In the genomic region with DNA sequence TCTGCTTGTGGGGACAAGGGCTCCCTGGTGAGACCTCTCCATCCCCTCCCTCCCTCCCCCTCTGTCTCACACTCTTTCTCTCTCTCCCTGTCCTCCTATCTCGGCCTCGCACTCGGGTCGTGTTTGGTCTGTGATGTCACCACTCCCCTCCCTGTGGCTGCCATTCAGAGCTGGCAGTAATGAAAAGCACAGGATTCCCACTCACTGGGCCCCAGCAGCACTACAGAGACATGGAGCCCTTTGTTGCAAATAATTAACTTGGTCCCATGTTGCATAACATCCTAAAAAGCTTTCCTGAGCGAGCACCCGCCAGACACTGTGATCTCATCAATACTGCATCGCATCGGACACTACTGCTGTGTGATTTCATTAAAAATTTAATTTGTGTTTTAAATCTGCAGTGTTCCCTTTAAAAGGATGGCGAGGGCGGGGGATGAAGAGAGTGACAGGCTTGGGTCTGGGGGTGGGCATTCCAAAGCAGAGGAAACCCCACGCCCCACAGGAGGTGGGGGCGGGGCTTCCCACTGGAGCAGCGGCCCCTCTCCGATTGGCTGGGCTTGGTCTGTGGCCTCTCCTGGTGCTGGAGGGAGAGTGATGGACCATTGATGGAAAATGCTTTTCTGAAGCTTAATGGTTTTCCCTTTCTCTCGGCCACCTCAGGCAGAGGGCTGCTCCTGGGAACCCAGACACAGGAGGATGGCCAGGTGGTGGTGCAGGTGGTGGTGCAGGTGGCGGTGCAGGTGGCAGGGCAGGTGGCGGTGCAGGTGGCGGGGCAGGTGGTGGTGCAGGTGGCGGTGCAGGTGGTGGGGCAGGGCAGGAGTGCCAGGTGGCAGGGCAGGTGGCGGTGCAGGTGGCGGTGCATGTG, we compare ENCODE assay signal across 21 cellular contexts. TPM values are rescaled to one million over a fixed set of nuclear protein-coding genes. Genes with fewer than 3 reads are reported as not detected.
A peak's percentile ranks its signal among the peaks of the same experiment; 100 is the strongest.
DNase-seq lines count a peak whose midpoint lies in the region; ATAC-seq, FAIRE-seq and TF ChIP-seq lines count a peak whose summit lies in the region.
"Had no signal": no experiment of that assay in that cellular context is flagged by ENCODE, and none has a peak within 500 bp of the region (broad histone marks: within the 10 kb centered on the region; RNA-seq: fewer than 3 reads in every experiment).

No MANE protein-coding gene starts in this region.

- no peak overlapping the region for H3K4me3 Mint-ChIP-seq in WTC11
- H3K4me3 Mint-ChIP-seq in activated naive CD8-positive, alpha-beta T cell treated with anti-CD3 and anti-CD28 coated beads for 36 hours: no peak overlapping the region
- H3K4me3 Mint-ChIP-seq: CD8-positive, alpha-beta memory T cell; IgD-negative memory B cell; natural killer cell had no signal

- POLR2A ChIA-PET in A549 (lab: Yijun Ruan, JAX): no interaction called here
- POLR2A ChIA-PET in WTC11 (lab: Charles Lee): interaction anchor here (0.5 to 1.0 kb wide), 2 partner anchors 31 to 37 kb away, joined by 3 read pairs; no protein-coding TSS in a partner anchor

- CTCF ChIA-PET in A549 (lab: Yijun Ruan, JAX): interaction anchor here (0.6 to 1.4 kb wide), 4 partner anchors 16 to 83 kb away, joined by 3 to 5 read pairs (median 4); no protein-coding TSS in a partner anchor
- CTCF ChIA-PET in WTC11 (lab: Charles Lee): interaction anchor here (2.2 to 2.3 kb wide), 2 partner anchors 64 to 66 kb away, joined by 7 read pairs; no protein-coding TSS in a partner anchor

- TF ChIP-seq POLR2A in A549 (IDR thresholded peaks at IDR 0.05; ENCODE audit: low read length): no peak

- peaks cover 10% of the 10 kb centered on the region for H3K27me3 Mint-ChIP-seq in WTC11 (ENCODE audit: low read depth)
- peaks cover 23% of the 10 kb centered on the region for H3K27me3 Mint-ChIP-seq in activated naive CD8-positive, alpha-beta T cell treated with anti-CD3 and anti-CD28 coated beads for 36 hours

- peaks cover 7% of the 10 kb centered on the region for H3K4me1 Mint-ChIP-seq in WTC11
- no peaks in the 10 kb centered on the region for H3K4me1 Mint-ChIP-seq in activated naive CD8-positive, alpha-beta T cell treated with anti-CD3 and anti-CD28 coated beads for 36 hours
- H3K4me1 Mint-ChIP-seq: CD8-positive, alpha-beta memory T cell; IgD-negative memory B cell; natural killer cell had no signal

- no peak overlapping the region for H3K4me3 ChIP-seq in A549
- H3K4me3 ChIP-seq: adrenal gland, GM12878, HAP-1, PC-9, right atrium auricular region had no signal

- no peaks in the 10 kb centered on the region for H3K36me3 Mint-ChIP-seq in WTC11
- no peaks in the 10 kb centered on the region for H3K36me3 Mint-ChIP-seq in activated naive CD8-positive, alpha-beta T cell treated with anti-CD3 and anti-CD28 coated beads for 36 hours
- H3K36me3 Mint-ChIP-seq: CD8-positive, alpha-beta memory T cell; IgD-negative memory B cell; natural killer cell had no signal

- peak in 1 of 2 experiments; percentile 62 for DNase-seq in A549 (ENCODE audit: low read depth in 1 of 2, low spot score in 1 of 2)
- DNase-seq in HK-2 (ENCODE audit: unreplicated experiment): peak; percentile 24
- peak; percentile 60 for DNase-seq in WTC11 (ENCODE audit: low spot score)
- peak; percentile 80 for DNase-seq in left kidney (ENCODE audit: low read depth, low spot score)
- no peak for DNase-seq in activated naive CD8-positive, alpha-beta T cell treated with anti-CD3 and anti-CD28 coated beads for 36 hours
- DNase-seq in cortex of kidney (lab: John Stamatoyannopoulos, UW): no peak
- DNase-seq in ureter (ENCODE audit: low spot score): no peak
- DNase-seq: adrenal gland; caudate nucleus; CD8-positive, alpha-beta memory T cell; natural killer cell; NCI-H2029 treated with DMSO at 0.1 percent for 48 hours; NCI-H524 treated with DMSO at 0.1 percent for 48 hours; PC-9; SW 1271 had no signal

- H3K9me3 ChIP-seq in A549: 0 out of 3 replicates have a peak, but pooled peaks cover 9% of the 10 kb centered on the region
- H3K9me3 ChIP-seq: adrenal gland, HAP-1, right atrium auricular region had no signal

- H3K27ac ChIP-seq in A549: peak overlapping the region; percentile 60 to 81
- H3K27ac ChIP-seq: adrenal gland, PC-9, right atrium auricular region had no signal

- no peak overlapping the region for H3K27ac Mint-ChIP-seq in WTC11
- no peak overlapping the region for H3K27ac Mint-ChIP-seq in activated naive CD8-positive, alpha-beta T cell treated with anti-CD3 and anti-CD28 coated beads for 36 hours
- H3K27ac Mint-ChIP-seq: CD8-positive, alpha-beta memory T cell; IgD-negative memory B cell; natural killer cell had no signal

- 25% methylated on average over 19 of the region's 21 CpGs for WGBS in A549 (ENCODE audit: missing lambda C conversion rate)

- no peak for TF ChIP-seq EP300 in A549 (IDR thresholded peaks at IDR 0.05)

- FAIRE-seq in A549 (lab: Jason Lieb, UNC): no peak
- FAIRE-seq: G401.6, GM12878 had no signal

- no peak for TF ChIP-seq RAD21 in A549 (conservative IDR thresholded peaks at IDR 0.05 in 1 of 2, IDR thresholded peaks at IDR 0.05 in 1 of 2)

- H3K9me3 Mint-ChIP-seq in WTC11: no peaks in the 10 kb centered on the region
- no peaks in the 10 kb centered on the region for H3K9me3 Mint-ChIP-seq in activated naive CD8-positive, alpha-beta T cell treated with anti-CD3 and anti-CD28 coated beads for 36 hours
- H3K9me3 Mint-ChIP-seq: CD8-positive, alpha-beta memory T cell; natural killer cell had no signal

- ATAC-seq in A549 (peak; percentile 54 to 83), WTC11 (peak; percentile 92), HG02938 (IDR thresholded peaks at IDR 0.05; ENCODE audit: unreplicated experiment) (no peak)
- ATAC-seq: GM12878, natural killer cell had no signal

- H3K4me1 ChIP-seq in A549: peaks cover 55% of the 10 kb centered on the region
- H3K4me1 ChIP-seq: adrenal gland, HAP-1, right atrium auricular region had no signal

- TF ChIP-seq CTCF in A549 (IDR thresholded peaks at IDR 0.05) (no peak), WTC11 (IDR thresholded peaks at IDR 0.05) (no peak)

- peak overlapping the region; percentile 59 for H3K4me2 ChIP-seq in A549
- H3K4me2 ChIP-seq: PC-9 had no signal

TF ChIP-seq in A549, 52 proteins besides CTCF, POLR2A, EP300 and RAD21:
- TF ChIP-seq ZC3H11A (IDR thresholded peaks at IDR 0.05): no peak
- peak; percentile 58 to 81; a peak in 3 of 4 replicates for TF ChIP-seq CEBPB (IDR thresholded peaks at IDR 0.05)

TF ChIP-seq in WTC11, 78 proteins besides CTCF, POLR2A, EP300 and RAD21:
- TF ChIP-seq JAZF1 (CRISPR knock-in tag; IDR thresholded peaks at IDR 0.05) (no peak), ZNF317 (CRISPR knock-in tag; IDR thresholded peaks at IDR 0.05; ENCODE audit: borderline replicate concordance, low read depth) (no peak), MYBL2 (CRISPR knock-in tag; IDR thresholded peaks at IDR 0.05) (no peak), JUN (CRISPR knock-in tag; IDR thresholded peaks at IDR 0.05) (no peak), TCF7 (CRISPR knock-in tag; IDR thresholded peaks at IDR 0.05; ENCODE audit: low read depth) (no peak), IRF1 (CRISPR knock-in tag; IDR thresholded peaks at IDR 0.05) (no peak), PRRX2 (CRISPR knock-in tag; IDR thresholded peaks at IDR 0.05) (no peak), HMGA2 (CRISPR knock-in tag; IDR thresholded peaks at IDR 0.05) (no peak), SMAD4 (CRISPR knock-in tag; IDR thresholded peaks at IDR 0.05) (no peak), ZMAT4 (CRISPR knock-in tag; IDR thresholded peaks at IDR 0.05) (no peak), ETV6 (CRISPR knock-in tag; IDR thresholded peaks at IDR 0.05) (no peak), ZNF263 (CRISPR knock-in tag; IDR thresholded peaks at IDR 0.05; ENCODE audit: low read depth) (no peak)
- TF ChIP-seq, protein P1, sequence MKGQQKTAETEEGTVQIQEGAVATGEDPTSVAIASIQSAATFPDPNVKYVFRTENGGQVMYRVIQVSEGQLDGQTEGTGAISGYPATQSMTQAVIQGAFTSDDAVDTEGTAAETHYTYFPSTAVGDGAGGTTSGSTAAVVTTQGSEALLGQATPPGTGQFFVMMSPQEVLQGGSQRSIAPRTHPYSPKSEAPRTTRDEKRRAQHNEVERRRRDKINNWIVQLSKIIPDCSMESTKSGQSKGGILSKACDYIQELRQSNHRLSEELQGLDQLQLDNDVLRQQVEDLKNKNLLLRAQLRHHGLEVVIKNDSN (CRISPR knock-in tag; IDR thresholded peaks at IDR 0.05): no peak
TF ChIP-seq in WTC11: peak in this region for 0.

RNA-seq across cellular contexts. Expression of gene NPTX1, which starts 15.3 kb away (rescaled TPM):
- polyA plus RNA-seq in A549 (2011; rRNA removed) (43.6 and 43.9 TPM in 2 replicates), A549 (2017; fragmentation: RNase III; extraction: RNeasy Plus Mini Kit Qiagen cat#74134 plus additional on column Dnase treatment) (84.8 to 109 TPM (median 104 TPM) in 3 replicates)
- 77.7 and 130 TPM in 2 replicates for polyA plus RNA-seq in A549 (2012; cell fraction: cytosol; rRNA removed)
- polyA plus RNA-seq in A549 (2012; cell fraction: nucleus; rRNA removed): 180 and 184 TPM in 2 replicates
- 54.9 and 66.2 TPM in 2 replicates for polyA minus RNA-seq in A549 (2011; rRNA and poly(A)+ RNA removed)
- total RNA-seq in WTC11 (2021) (9.7 to 15.1 TPM (median 10.8 TPM) in 3 replicates), ureter (2.0 TPM)
- total RNA-seq in activated naive CD8-positive, alpha-beta T cell treated with anti-CD3 and anti-CD28 coated beads for 36 hours: 1 to 10 TPM; 5.3 to 6.2 TPM
- total RNA-seq: GM12878, right atrium auricular region had no signal
- polyA plus RNA-seq: CD8-positive, alpha-beta memory T cell; GM12878; IgD-negative memory B cell had no signal

RNA-seq across cellular contexts. Expression of gene RPTOR, which starts 52.9 kb away (rescaled TPM):
- polyA plus RNA-seq in A549 (2011; rRNA removed) (10.8 and 11.1 TPM in 2 replicates), A549 (2017; fragmentation: RNase III; extraction: RNeasy Plus Mini Kit Qiagen cat#74134 plus additional on column Dnase treatment) (27.1 to 27.9 TPM (median 27.1 TPM) in 3 replicates)
- polyA plus RNA-seq in A549 (2012; cell fraction: cytosol; rRNA removed): 18.0 and 19.3 TPM in 2 replicates
- polyA plus RNA-seq in A549 (2012; cell fraction: nucleus; rRNA removed): 47.9 and 53.7 TPM in 2 replicates
- 30.9 and 48.0 TPM in 2 replicates for polyA minus RNA-seq in A549 (2011; rRNA and poly(A)+ RNA removed)
- total RNA-seq in WTC11 (2021) (35.6 to 41.0 TPM (median 36.8 TPM) in 3 replicates), ureter (64.2 TPM)
- total RNA-seq in activated naive CD8-positive, alpha-beta T cell treated with anti-CD3 and anti-CD28 coated beads for 36 hours: 10 to 100 TPM; 43.6 to 47.2 TPM

Comparison
In these comparisons a context has a peak if more than half of its experiments do, and no peak if none do; other contexts are left out.
1. DNase-seq: peak in HK-2 (single experiment), WTC11 (single experiment) and left kidney (single experiment); none in activated naive CD8-positive, alpha-beta T cell treated with anti-CD3 and anti-CD28 coated beads for 36 hours (single experiment), cortex of kidney (single experiment) and ureter (single experiment).